In the genomic region with DNA sequence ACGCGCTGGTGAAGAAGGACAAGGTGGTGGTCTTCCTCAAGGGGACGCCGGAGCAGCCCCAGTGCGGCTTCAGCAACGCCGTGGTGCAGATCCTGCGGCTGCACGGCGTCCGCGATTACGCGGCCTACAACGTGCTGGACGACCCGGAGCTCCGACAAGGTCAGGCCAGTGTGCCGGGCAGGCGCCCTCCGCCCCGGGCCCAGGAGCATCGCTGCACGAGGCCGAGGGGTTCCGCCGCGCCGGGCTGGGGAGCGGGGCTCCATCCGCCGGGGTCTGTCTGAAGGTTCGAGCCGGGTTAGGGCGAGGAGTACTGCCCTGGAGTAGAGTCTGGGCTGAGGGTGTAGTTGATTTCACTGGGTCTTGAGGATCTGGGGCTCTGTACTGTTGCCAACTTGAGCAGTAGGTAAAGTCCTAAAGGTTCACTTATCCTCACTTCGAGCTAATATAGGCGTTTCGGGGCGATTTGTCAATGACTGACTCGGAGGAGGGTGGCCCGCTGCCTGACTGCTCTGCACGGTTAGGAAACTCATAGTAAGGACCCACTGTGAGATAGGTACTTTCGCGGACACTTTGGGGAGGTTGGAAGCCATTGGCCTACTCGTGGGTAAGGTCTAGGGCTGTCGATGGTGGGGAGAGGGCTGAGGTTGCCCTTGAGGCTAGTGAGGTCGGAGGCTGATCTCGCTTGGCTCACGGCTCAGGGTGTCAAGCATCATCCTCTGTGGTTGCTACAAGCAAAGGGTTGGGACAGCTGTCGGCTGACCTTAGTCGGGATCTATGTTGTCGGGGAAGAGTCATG, we compare ENCODE assay signal across 8 cellular contexts. TPM values are rescaled to one million over a fixed set of nuclear protein-coding genes. Genes with fewer than 3 reads are reported as not detected.
DNase-seq lines count a peak whose midpoint lies in the region; ATAC-seq and TF ChIP-seq lines count a peak whose summit lies in the region.

No MANE protein-coding gene starts in this region.

- no peak for TF ChIP-seq POLR2A in testis (IDR thresholded peaks at IDR 0.05)

- H3K27me3 ChIP-seq in adipocyte (replicated peaks; ENCODE audit: control insufficient read depth, insufficient read depth, low read length) (no peaks in the 10 kb centered on the region), testis (no peaks in the 10 kb centered on the region)

- peak overlapping the region; percentile 90 for H3K9ac ChIP-seq in adipocyte (ENCODE audit: low read length)

- peak; percentile 1 for ATAC-seq in HG03439 (IDR thresholded peaks at IDR 0.05; ENCODE audit: unreplicated experiment)
- ATAC-seq in left colon, result no peak

- H3K27ac Mint-ChIP-seq in activated naive CD4-positive, alpha-beta T cell treated with anti-CD3 and anti-CD28 coated beads for 36 hours, result peak overlapping the region; percentile 59

- intact Hi-C loops in activated naive CD4-positive, alpha-beta T cell treated with anti-CD3 and anti-CD28 coated beads for 36 hours (cut with micrococcal nuclease), result no loop called here
- intact Hi-C loops in left colon (cut with DNase I, micrococcal nuclease) (no loop called here), testis (cut with DNase I; ENCODE audit: low total_unique reads) (no loop called here)

- no peaks in the 10 kb centered on the region for H3K27me3 Mint-ChIP-seq in activated naive CD4-positive, alpha-beta T cell treated with anti-CD3 and anti-CD28 coated beads for 36 hours (ENCODE audit: low read depth)

- TF ChIP-seq CTCF in testis (IDR thresholded peaks at IDR 0.05), result no peak

- H3K36me3 ChIP-seq in adipocyte (ENCODE audit: control insufficient read depth, insufficient read depth, low read length, severe bottlenecking), result no peaks in the 10 kb centered on the region
- H3K36me3 ChIP-seq in testis (ENCODE audit: low read depth, missing control alignments), result no peaks in the 10 kb centered on the region

- H3K4me1 Mint-ChIP-seq in activated naive CD4-positive, alpha-beta T cell treated with anti-CD3 and anti-CD28 coated beads for 36 hours (ENCODE audit: low read depth), result peaks cover 55% of the 10 kb centered on the region

- H3K27ac ChIP-seq in testis, result peak overlapping the region in 1 of 2 donors; percentile 75

- no peaks in the 10 kb centered on the region for H3K9me3 Mint-ChIP-seq in activated naive CD4-positive, alpha-beta T cell treated with anti-CD3 and anti-CD28 coated beads for 36 hours

- peak overlapping the region; percentile 92 for H3K4me3 Mint-ChIP-seq in activated naive CD4-positive, alpha-beta T cell treated with anti-CD3 and anti-CD28 coated beads for 36 hours

- WGBS in testis, 2 donors, result 0 to 1% methylated on average over 29 to 39 of the region's 52 CpGs

- CTCF ChIA-PET in activated naive CD4-positive, alpha-beta T cell treated with anti-CD3 and anti-CD28 coated beads for 36 hours (lab: Charles Lee), result interaction anchor here (1.8 to 4.3 kb wide), 4 partner anchors 8 to 108 kb away, joined by 4 to 19 read pairs (median 12); no protein-coding TSS in a partner anchor

- peak; percentile 20 for DNase-seq in activated naive CD4-positive, alpha-beta T cell treated with anti-CD3 and anti-CD28 coated beads for 36 hours
- no peak for DNase-seq in activated naive CD4-positive, alpha-beta T cell treated with anti-CD3 and anti-CD28 coated beads, Interleukin-2, amount 50 U/mL, for 16 hours
- DNase-seq in adipocyte (ENCODE audit: low read depth) (peak; percentile 45), left colon (peak; percentile 35 to 57), testis (peak; percentile 33), LoVo (ENCODE audit: low spot score) (no peak)
- DNase-seq in effector CD4-positive, alpha-beta T cell, result no peak

- peaks cover 22% of the 10 kb centered on the region for H3K36me3 Mint-ChIP-seq in activated naive CD4-positive, alpha-beta T cell treated with anti-CD3 and anti-CD28 coated beads for 36 hours (ENCODE audit: low read depth)

- H3K9me3 ChIP-seq in adipocyte (ENCODE audit: control insufficient read depth, low read length), result no peaks in the 10 kb centered on the region
- no peaks in the 10 kb centered on the region for H3K9me3 ChIP-seq in testis

- H3K4me1 ChIP-seq in adipocyte (ENCODE audit: control insufficient read depth, insufficient read depth, low read length) (peaks cover 62% of the 10 kb centered on the region), testis (peaks cover 50% of the 10 kb centered on the region)

- H3K4me3 ChIP-seq in adipocyte (ENCODE audit: low read length), result peak overlapping the region; percentile 91
- H3K4me3 ChIP-seq in testis, result peak overlapping the region; percentile 75 to 87

RNA-seq across cellular contexts. Expression of gene GLRX5, which starts 0.6 kb away (rescaled TPM):
- total RNA-seq in activated naive CD4-positive, alpha-beta T cell treated with anti-CD3 and anti-CD28 coated beads for 36 hours, result 10 to 100 TPM; 34.2 to 34.6 TPM
- 10 to 100 TPM; 47.4 to 56.4 TPM for total RNA-seq in left colon
- 10 to 100 TPM; 83.9 to 95.0 TPM for total RNA-seq in testis
- 101 TPM for polyA plus RNA-seq in testis (ENCODE audit: insufficient read depth, low read depth, low replicate concordance)

RNA-seq across cellular contexts. Expression of gene SYNE3, which starts 19.0 kb away (rescaled TPM):
- 10 to 100 TPM; 21.6 to 22.8 TPM for total RNA-seq in activated naive CD4-positive, alpha-beta T cell treated with anti-CD3 and anti-CD28 coated beads for 36 hours
- total RNA-seq in left colon, result 10 to 100 TPM; 11.6 to 12.1 TPM
- total RNA-seq in testis, result 10 to 100 TPM; 37.6 to 38.9 TPM
- polyA plus RNA-seq in testis (ENCODE audit: insufficient read depth, low read depth, low replicate concordance), result 8.3 TPM

Comparison
In these comparisons a context has a peak if more than half of its experiments do, and no peak if none do; other contexts are left out.
1. DNase-seq: peak in activated naive CD4-positive, alpha-beta T cell treated with anti-CD3 and anti-CD28 coated beads for 36 hours (single experiment), adipocyte (single experiment), left colon (2 of 2) and testis (single experiment); none in activated naive CD4-positive, alpha-beta T cell treated with anti-CD3 and anti-CD28 coated beads, Interleukin-2, amount 50 U/mL, for 16 hours (single experiment), effector CD4-positive, alpha-beta T cell (single experiment) and LoVo (single experiment).